Comparison of ENCODE assay signal across 18 cellular contexts in genomic region chr10:6343321-6344010, GRCh38.
DNase-seq lines count a peak whose midpoint lies in the region; ATAC-seq, FAIRE-seq and TF ChIP-seq lines count a peak whose summit lies in the region.
"Had no signal": no experiment of that assay in that cellular context is flagged by ENCODE, and none has a peak within 500 bp of the region (broad histone marks: within the 10 kb centered on the region; RNA-seq: fewer than 3 reads in every experiment).

No MANE protein-coding gene starts in this region.

- DNase-seq in AG08395 (ENCODE audit: low spot score) (peak; percentile 36), AG20443 (ENCODE audit: low spot score) (peak; percentile 53), bronchial epithelial cell (ENCODE audit: low read depth) (no peak), left colon (peak in 1 of 2 donors; percentile 16), vagina (ENCODE audit: extremely low spot score in 2 of 2) (no peak), mammary epithelial cell (no peak)
- DNase-seq in activated T-helper 1 cell treated with anti-CD3 and anti-CD28 coated beads, Interleukin-12 subunit alpha, Interleukin-12 subunit beta, Interleukin-2, Interleukin-4 antibody, amounts not matched to agents 30 ng/mL and 10 ng/mL and 1 ng/mL, durations not matched to agents 14 hours and 24 hours and 36 hours (ENCODE audit: low spot score), result no peak
- DNase-seq: DND-41, GDM1, NCI-H1092, NCI-H1694 treated with DMSO at 0.1 percent for 48 hours, NCI-H82, Peyer's patch, SHP77 had no signal

- BruUV-seq in mammary epithelial cell (replicated peaks; lab: Mats Ljungman, UMichigan), result no TSS peak

- H3K27ac ChIP-seq in vagina (no peak overlapping the region), mammary epithelial cell (ENCODE audit: insufficient read depth, low read depth, low read length) (no peak overlapping the region)
- H3K27ac ChIP-seq: C4-2B, Peyer's patch had no signal

- peaks cover 10% of the 10 kb centered on the region for H3K36me3 Mint-ChIP-seq in activated T-helper 1 cell treated with anti-CD3 and anti-CD28 coated beads, Interleukin-12 subunit alpha, Interleukin-12 subunit beta, Interleukin-2, Interleukin-4 antibody, amounts not matched to agents 30 ng/mL and 10 ng/mL and 1 ng/mL, durations not matched to agents 14 hours and 24 hours and 36 hours (ENCODE audit: low read depth)

- FAIRE-seq in bronchial epithelial cell (lab: Jason Lieb, UNC), result peak; percentile 95
- FAIRE-seq: GM19239, HTR-8/SVneo, K562 had no signal

- H3K36me3 ChIP-seq in bronchial epithelial cell (ENCODE audit: control insufficient read depth, insufficient read depth, low read length) (no peaks in the 10 kb centered on the region), vagina (no peaks in the 10 kb centered on the region), mammary epithelial cell (ENCODE audit: insufficient read depth, low read length) (no peaks in the 10 kb centered on the region)
- H3K36me3 ChIP-seq: Peyer's patch had no signal

- no peak for TF ChIP-seq CTCF in bronchial epithelial cell (IDR thresholded peaks at IDR 0.05; ENCODE audit: insufficient read depth, low read length, severe bottlenecking)
- TF ChIP-seq CTCF in vagina (IDR thresholded peaks at IDR 0.05), result no peak
- TF ChIP-seq CTCF in mammary epithelial cell (conservative IDR thresholded peaks at IDR 0.05 in 1 of 2, IDR thresholded peaks at IDR 0.05 in 1 of 2; ENCODE audit: extremely low read depth in 1 of 2, insufficient read depth in 1 of 2, low read depth in 1 of 2, low read length in 2 of 2), result no peak

- H3K27ac Mint-ChIP-seq in activated T-helper 1 cell treated with anti-CD3 and anti-CD28 coated beads, Interleukin-12 subunit alpha, Interleukin-12 subunit beta, Interleukin-2, Interleukin-4 antibody, amounts not matched to agents 30 ng/mL and 10 ng/mL and 1 ng/mL, durations not matched to agents 14 hours and 24 hours and 36 hours, result no peak overlapping the region

- no peak overlapping the region for H2AFZ ChIP-seq in mammary epithelial cell (ENCODE audit: low read depth, low read length)

- no peaks in the 10 kb centered on the region for H4K20me1 ChIP-seq in mammary epithelial cell (ENCODE audit: insufficient read depth, low read length)

- H3K27me3 Mint-ChIP-seq in activated T-helper 1 cell treated with anti-CD3 and anti-CD28 coated beads, Interleukin-12 subunit alpha, Interleukin-12 subunit beta, Interleukin-2, Interleukin-4 antibody, amounts not matched to agents 30 ng/mL and 10 ng/mL and 1 ng/mL, durations not matched to agents 14 hours and 24 hours and 36 hours (ENCODE audit: insufficient read depth), result no peaks in the 10 kb centered on the region

- 91% methylated on average over 7 of the region's 7 CpGs for WGBS in mammary epithelial cell (ENCODE audit: low coverage, missing lambda C conversion rate)

- H3K9me3 ChIP-seq in vagina (no peaks in the 10 kb centered on the region), mammary epithelial cell (replicated peaks; ENCODE audit: insufficient read depth, low read length) (no peaks in the 10 kb centered on the region)
- H3K9me3 ChIP-seq: Peyer's patch had no signal

- ATAC-seq in left colon, result peak; percentile 45
- ATAC-seq: K562 had no signal

- no peak overlapping the region for H3K4me3 Mint-ChIP-seq in activated T-helper 1 cell treated with anti-CD3 and anti-CD28 coated beads, Interleukin-12 subunit alpha, Interleukin-12 subunit beta, Interleukin-2, Interleukin-4 antibody, amounts not matched to agents 30 ng/mL and 10 ng/mL and 1 ng/mL, durations not matched to agents 14 hours and 24 hours and 36 hours

- in situ Hi-C loops in mammary epithelial cell (cut with MboI; ENCODE audit: low sequenced_read_pairs in 2 of 2), result no loop called here

- H3K27me3 ChIP-seq in bronchial epithelial cell (ENCODE audit: control insufficient read depth, insufficient read depth, low read length) (peaks cover 2% of the 10 kb centered on the region), vagina (no peaks in the 10 kb centered on the region), mammary epithelial cell (ENCODE audit: insufficient read depth, low read length) (no peaks in the 10 kb centered on the region)
- H3K27me3 ChIP-seq: Peyer's patch had no signal

- H3K4me1 Mint-ChIP-seq in activated T-helper 1 cell treated with anti-CD3 and anti-CD28 coated beads, Interleukin-12 subunit alpha, Interleukin-12 subunit beta, Interleukin-2, Interleukin-4 antibody, amounts not matched to agents 30 ng/mL and 10 ng/mL and 1 ng/mL, durations not matched to agents 14 hours and 24 hours and 36 hours (ENCODE audit: low read depth), result peaks cover 32% of the 10 kb centered on the region

- H3K4me1 ChIP-seq in vagina (no peaks in the 10 kb centered on the region), mammary epithelial cell (ENCODE audit: insufficient read depth, low read length) (no peaks in the 10 kb centered on the region)

- H3K79me2 ChIP-seq in mammary epithelial cell (ENCODE audit: insufficient read depth, low read length), result no peaks in the 10 kb centered on the region

- no peak overlapping the region for H3K9ac ChIP-seq in mammary epithelial cell (ENCODE audit: insufficient read depth, low read length)

- intact Hi-C loops in left colon (cut with DNase I, micrococcal nuclease), result no loop called here
- intact Hi-C loops in activated T-helper 1 cell treated with anti-CD3 and anti-CD28 coated beads, Interleukin-12 subunit alpha, Interleukin-12 subunit beta, Interleukin-2, Interleukin-4 antibody, amounts not matched to agents 30 ng/mL and 10 ng/mL and 1 ng/mL, durations not matched to agents 14 hours and 24 hours and 36 hours (cut with micrococcal nuclease), result no loop called here
- intact Hi-C loops in vagina (cut with DNase I), result no loop called here
- intact Hi-C loops in mammary epithelial cell (cut with micrococcal nuclease), result no loop called here

- no peak overlapping the region for H3K4me2 ChIP-seq in mammary epithelial cell (ENCODE audit: insufficient read depth, low read depth, low read length)

- peaks cover 7% of the 10 kb centered on the region for H3K9me3 Mint-ChIP-seq in activated T-helper 1 cell treated with anti-CD3 and anti-CD28 coated beads, Interleukin-12 subunit alpha, Interleukin-12 subunit beta, Interleukin-2, Interleukin-4 antibody, amounts not matched to agents 30 ng/mL and 10 ng/mL and 1 ng/mL, durations not matched to agents 14 hours and 24 hours and 36 hours

- CTCF ChIA-PET in mammary epithelial cell (lab: Charles Lee; ENCODE audit: low non-redundant PET), result no interaction called here

- H3K4me3 ChIP-seq in bronchial epithelial cell (ENCODE audit: low read depth, low read length) (no peak overlapping the region), vagina (no peak overlapping the region), mammary epithelial cell (replicated peaks in 1 of 3; ENCODE audit: insufficient read depth in 1 of 3, low read depth in 2 of 3, low read length in 3 of 3) (no peak overlapping the region)
- H3K4me3 ChIP-seq: K562, Peyer's patch had no signal

- dilution Hi-C loops in mammary epithelial cell (cut with HindIII; ENCODE audit: low sequenced_read_pairs), result no loop called here

- TF ChIP-seq POLR2A in vagina (IDR thresholded peaks at IDR 0.05), result no peak

Comparison
In these comparisons a context has a peak if more than half of its experiments do, and no peak if none do; other contexts are left out.
1. DNase-seq: peak in AG08395 (single experiment) and AG20443 (single experiment); none in bronchial epithelial cell (single experiment), activated T-helper 1 cell treated with anti-CD3 and anti-CD28 coated beads, Interleukin-12 subunit alpha, Interleukin-12 subunit beta, Interleukin-2, Interleukin-4 antibody, amounts not matched to agents 30 ng/mL and 10 ng/mL and 1 ng/mL, durations not matched to agents 14 hours and 24 hours and 36 hours (single experiment), vagina (0 of 2) and mammary epithelial cell (single experiment).